Comparison of ENCODE assay signal across 38 cellular contexts in genomic region chr3:172456404-172456803, GRCh38. TPM values are rescaled to one million over a fixed set of nuclear protein-coding genes. Genes with fewer than 3 reads are reported as not detected.
"Had no signal": no experiment of that assay in that cellular context is flagged by ENCODE, and none has a peak within 500 bp of the region (broad histone marks: within the 10 kb centered on the region; RNA-seq: fewer than 3 reads in every experiment).

No MANE protein-coding gene starts in this region.

- H3K36me3 ChIP-seq: adrenal gland, ascending aorta, brain microvascular endothelial cell, breast epithelium, cardiac muscle cell had no signal

- ATAC-seq: activated naive CD4-positive, alpha-beta T cell treated with anti-CD3 and anti-CD28 coated beads, Interleukin-2, amount 50 U/mL, for 72 hours; activated naive CD8-positive, alpha-beta T cell treated with anti-CD3 and anti-CD28 coated beads, Interleukin-2, amount 50 U/mL, for 24 hours; activated T-cell treated with anti-CD3 and anti-CD28 coated beads, Interleukin-2, amount 50 U/mL, for 4 hours; activated T-cell treated with anti-CD3 and anti-CD28 coated beads, Interleukin-2, amount 50 U/mL, for 72 hours; activated T-helper 17 cell treated with anti-CD3 and anti-CD28 coated beads, Interleukin-2, amount 50 U/mL, for 72 hours; body of pancreas had no signal

- H3K4me3 ChIP-seq: adrenal gland, ascending aorta, body of pancreas, breast epithelium, cardiac muscle cell had no signal

- FAIRE-seq: astrocyte, bronchial epithelial cell had no signal

- H3K9me3 ChIP-seq: adrenal gland, ascending aorta, body of pancreas, breast epithelium had no signal

- H3K27me3 ChIP-seq: ascending aorta, body of pancreas, brain microvascular endothelial cell had no signal

- H3K27ac ChIP-seq: adrenal gland, ascending aorta, body of pancreas, brain microvascular endothelial cell, breast epithelium, cardiac muscle cell had no signal

- DNase-seq: activated effector memory CD4-positive, alpha-beta T cell treated with anti-CD3 and anti-CD28 coated beads, Interleukin-2, amount 50 U/mL, for 16 hours; activated effector memory CD4-positive, alpha-beta T cell treated with Interleukin-2 at 50 U/mL for 16 hours; activated gamma-delta T cell; activated gamma-delta T cell treated with Interleukin-2 at 50 U/mL for 16 hours; activated naive CD4-positive, alpha-beta T cell; activated naive CD4-positive, alpha-beta T cell treated with anti-CD3 and anti-CD28 coated beads for 36 hours; activated naive CD4-positive, alpha-beta T cell treated with anti-CD3 and anti-CD28 coated beads, Interleukin-2, amount 10 ng/mL, durations not matched to agents 7 days and 5 days; activated naive CD4-positive, alpha-beta T cell treated with anti-CD3 and anti-CD28 coated beads, Interleukin-2, amount 50 U/mL, for 16 hours; activated naive CD4-positive, alpha-beta T cell treated with Interleukin-2 at 50 U/mL for 16 hours; activated naive CD8-positive, alpha-beta T cell treated with anti-CD3 and anti-CD28 coated beads for 36 hours; activated naive CD8-positive, alpha-beta T cell treated with anti-CD3 and anti-CD28 coated beads, Interleukin-2, amount 10 ng/mL, durations not matched to agents 7 days and 5 days; activated naive CD8-positive, alpha-beta T cell treated with anti-CD3 and anti-CD28 coated beads, Interleukin-2, amount 50 U/mL, for 24 hours; activated T-cell treated with anti-CD3 and anti-CD28 coated beads, Interleukin-2, amount 50 U/mL, for 24 hours; activated T-cell treated with anti-CD3 and anti-CD28 coated beads, Interleukin-2, amount 50 U/mL, for 4 hours; activated T-cell treated with anti-CD3 and anti-CD28 coated beads, Interleukin-2, amount 50 U/mL, for 48 hours; activated T-cell treated with anti-CD3 and anti-CD28 coated beads, Interleukin-2, amount 50 U/mL, for 72 hours; adrenal gland; amniotic stem cell; amygdala; anterior cingulate cortex; aorta; body of pancreas; brain microvascular endothelial cell; caudate nucleus; central memory CD4-positive, alpha-beta T cell; cerebellar nuclear complex had no signal

- H3K4me1 ChIP-seq: adrenal gland, ascending aorta, body of pancreas, breast epithelium had no signal

RNA-seq across cellular contexts. Expression of gene GHSR, which starts 8.1 kb away (rescaled TPM):
- total RNA-seq: activated naive CD4-positive, alpha-beta T cell treated with anti-CD3 and anti-CD28 coated beads for 36 hours; activated naive CD4-positive, alpha-beta T cell treated with anti-CD3 and anti-CD28 coated beads, Interleukin-2, amount 50 U/mL, for 72 hours; activated naive CD8-positive, alpha-beta T cell treated with anti-CD3 and anti-CD28 coated beads for 36 hours; activated naive CD8-positive, alpha-beta T cell treated with anti-CD3 and anti-CD28 coated beads, Interleukin-2, amount 10 ng/mL, durations not matched to agents 7 days and 5 days; activated T-cell treated with anti-CD3 and anti-CD28 coated beads, Interleukin-2, amount 50 U/mL, for 4 hours; activated T-cell treated with anti-CD3 and anti-CD28 coated beads, Interleukin-2, amount 50 U/mL, for 72 hours; activated T-helper 1 cell treated with anti-CD3 and anti-CD28 coated beads, Interleukin-12 subunit alpha, Interleukin-12 subunit beta, Interleukin-2, Interleukin-4 antibody, amounts not matched to agents 30 ng/mL and 10 ng/mL and 1 ng/mL, durations not matched to agents 14 hours and 24 hours and 36 hours; activated T-helper 17 cell treated with anti-CD3 and anti-CD28 coated beads, Interleukin-2, amount 50 U/mL, for 72 hours; activated T-helper 2 cell treated with anti-CD3 and anti-CD28 coated beads, Interferon-gamma antibody, Interleukin-2, Interleukin-4, amounts not matched to agents 10 μg/mL and 5 μg/mL and 100 μg/mL, durations not matched to agents 14 hours and 24 hours and 36 hours; aorta; ascending aorta; astrocyte; breast epithelium; bronchial epithelial cell; cardiac muscle cell; cardiac septum; cerebellum; chondrocyte had no signal
- polyA plus RNA-seq: aorta, cardiac muscle cell had no signal
